ENCODE assay signal across 12 cellular contexts in the genomic region with DNA sequence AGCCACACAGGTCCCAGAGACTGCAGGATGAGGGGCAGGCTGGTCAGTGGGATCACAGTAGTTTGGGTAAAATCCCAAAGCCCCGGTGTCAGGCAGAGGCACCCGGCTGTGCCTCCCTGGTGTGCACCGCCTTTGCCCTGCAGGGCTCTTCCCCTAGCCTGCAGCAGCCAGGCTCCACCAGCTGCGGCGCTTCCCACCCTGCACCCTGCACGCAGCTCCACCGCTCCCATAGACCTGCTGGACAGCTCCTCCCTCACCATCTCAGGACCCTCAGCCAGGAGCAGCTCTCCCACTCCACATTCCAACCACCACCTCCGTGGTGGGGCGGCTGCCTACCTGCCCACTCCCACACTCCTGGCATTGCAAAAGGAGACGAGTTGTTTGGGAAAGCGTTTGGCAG.
DNase-seq lines count a peak whose midpoint lies in the region; ATAC-seq and TF ChIP-seq lines count a peak whose summit lies in the region.
"Had no signal": no experiment of that assay in that cellular context is flagged by ENCODE, and none has a peak within 500 bp of the region (broad histone marks: within the 10 kb centered on the region; RNA-seq: fewer than 3 reads in every experiment).

No MANE protein-coding gene starts in this region.

- peaks cover 11% of the 10 kb centered on the region for H3K4me1 ChIP-seq in DND-41 (ENCODE audit: insufficient read depth, low read length)

- H3K9me3 Mint-ChIP-seq in neural crest cell, result no peaks in the 10 kb centered on the region
- H3K9me3 Mint-ChIP-seq in activated T-helper 1 cell treated with anti-CD3 and anti-CD28 coated beads, Interleukin-12 subunit alpha, Interleukin-12 subunit beta, Interleukin-2, Interleukin-4 antibody, amounts not matched to agents 30 ng/mL and 10 ng/mL and 1 ng/mL, durations not matched to agents 14 hours and 24 hours and 36 hours, result no peaks in the 10 kb centered on the region
- H3K9me3 Mint-ChIP-seq: effector memory CD8-positive, alpha-beta T cell had no signal

- in situ Hi-C loops in KBM-7 (cut with MboI; ENCODE audit: low pct_unique_long_range_greater_than_20kb, low sequenced_read_pairs), result no loop called here

- no peaks in the 10 kb centered on the region for H3K36me3 ChIP-seq in DND-41 (ENCODE audit: insufficient read depth, low read length)

- no peak overlapping the region for H3K4me3 Mint-ChIP-seq in neural crest cell
- H3K4me3 Mint-ChIP-seq in activated T-helper 1 cell treated with anti-CD3 and anti-CD28 coated beads, Interleukin-12 subunit alpha, Interleukin-12 subunit beta, Interleukin-2, Interleukin-4 antibody, amounts not matched to agents 30 ng/mL and 10 ng/mL and 1 ng/mL, durations not matched to agents 14 hours and 24 hours and 36 hours, result no peak overlapping the region
- H3K4me3 Mint-ChIP-seq: effector memory CD8-positive, alpha-beta T cell had no signal

- no peaks in the 10 kb centered on the region for H3K27me3 ChIP-seq in DND-41 (ENCODE audit: insufficient read depth, low read length, poor library complexity)

- DNase-seq in DND-41 (peak; percentile 18), ecto neural progenitor cell (ENCODE audit: low spot score) (peak; percentile 43), neural crest cell (ENCODE audit: low read depth, low spot score) (no peak), KBM-7 (no peak)
- DNase-seq in activated T-helper 1 cell treated with anti-CD3 and anti-CD28 coated beads, Interleukin-12 subunit alpha, Interleukin-12 subunit beta, Interleukin-2, Interleukin-4 antibody, amounts not matched to agents 30 ng/mL and 10 ng/mL and 1 ng/mL, durations not matched to agents 14 hours and 24 hours and 36 hours (ENCODE audit: low spot score), result no peak
- DNase-seq: activated T-cell treated with anti-CD3 and anti-CD28 coated beads, Interleukin-2, amount 50 U/mL, for 1 hour; effector memory CD8-positive, alpha-beta T cell; stimulated activated CD4-positive, alpha-beta T cell treated with anti-CD3 and anti-CD28 coated beads, Interleukin-4, amount 100 ng/mL, for 24 hours had no signal

- peaks cover 1% of the 10 kb centered on the region for H3K9me3 ChIP-seq in DND-41 (ENCODE audit: insufficient read depth, low read length, severe bottlenecking)

- peak; percentile 49 for TF ChIP-seq CTCF in DND-41 (IDR thresholded peaks at IDR 0.05; ENCODE audit: borderline replicate concordance, extremely low read depth, low read length, poor library complexity, severe bottlenecking)
- TF ChIP-seq CTCF in neural crest cell (conservative IDR thresholded peaks at IDR 0.05), result no peak

- H3K36me3 Mint-ChIP-seq in neural crest cell (ENCODE audit: low read depth), result no peaks in the 10 kb centered on the region
- no peaks in the 10 kb centered on the region for H3K36me3 Mint-ChIP-seq in activated T-helper 1 cell treated with anti-CD3 and anti-CD28 coated beads, Interleukin-12 subunit alpha, Interleukin-12 subunit beta, Interleukin-2, Interleukin-4 antibody, amounts not matched to agents 30 ng/mL and 10 ng/mL and 1 ng/mL, durations not matched to agents 14 hours and 24 hours and 36 hours (ENCODE audit: low read depth)

- peaks cover 5% of the 10 kb centered on the region for H3K27me3 Mint-ChIP-seq in neural crest cell (ENCODE audit: low read depth)
- peaks cover 9% of the 10 kb centered on the region for H3K27me3 Mint-ChIP-seq in activated T-helper 1 cell treated with anti-CD3 and anti-CD28 coated beads, Interleukin-12 subunit alpha, Interleukin-12 subunit beta, Interleukin-2, Interleukin-4 antibody, amounts not matched to agents 30 ng/mL and 10 ng/mL and 1 ng/mL, durations not matched to agents 14 hours and 24 hours and 36 hours (ENCODE audit: insufficient read depth)

- H3K4me2 ChIP-seq in DND-41 (ENCODE audit: insufficient read depth, low read length), result no peak overlapping the region

- H3K4me1 Mint-ChIP-seq in neural crest cell, result peaks cover 6% of the 10 kb centered on the region
- H3K4me1 Mint-ChIP-seq in activated T-helper 1 cell treated with anti-CD3 and anti-CD28 coated beads, Interleukin-12 subunit alpha, Interleukin-12 subunit beta, Interleukin-2, Interleukin-4 antibody, amounts not matched to agents 30 ng/mL and 10 ng/mL and 1 ng/mL, durations not matched to agents 14 hours and 24 hours and 36 hours (ENCODE audit: low read depth), result no peaks in the 10 kb centered on the region

- ATAC-seq in DND-41 (ENCODE audit: insufficient read depth, low read depth), result peak; percentile 79
- ATAC-seq in HG02840 (IDR thresholded peaks at IDR 0.05; ENCODE audit: low FRiP score, unreplicated experiment), result no peak
- ATAC-seq in HG03571 (IDR thresholded peaks at IDR 0.05; ENCODE audit: unreplicated experiment), result no peak
- ATAC-seq: effector memory CD8-positive, alpha-beta T cell; GM12878 had no signal

- no peak for TF ChIP-seq EP300 in Ishikawa (IDR thresholded peaks at IDR 0.05; ENCODE audit: borderline replicate concordance)

- H3K4me3 ChIP-seq in DND-41 (ENCODE audit: low read depth in 1 of 2, low read length in 2 of 2), result no peak overlapping the region
- H3K4me3 ChIP-seq: GM12878 had no signal

- no peak overlapping the region for H2AFZ ChIP-seq in DND-41 (ENCODE audit: low read depth, low read length)

- peak; percentile 50 for TF ChIP-seq RAD21 in Ishikawa (IDR thresholded peaks at IDR 0.05; ENCODE audit: low read depth)

- H4K20me1 ChIP-seq in DND-41 (ENCODE audit: insufficient read depth, low read length), result no peaks in the 10 kb centered on the region

- no peaks in the 10 kb centered on the region for H3K79me2 ChIP-seq in DND-41 (ENCODE audit: insufficient read depth, low read length)

- intact Hi-C loops in activated T-helper 1 cell treated with anti-CD3 and anti-CD28 coated beads, Interleukin-12 subunit alpha, Interleukin-12 subunit beta, Interleukin-2, Interleukin-4 antibody, amounts not matched to agents 30 ng/mL and 10 ng/mL and 1 ng/mL, durations not matched to agents 14 hours and 24 hours and 36 hours (cut with micrococcal nuclease), result no loop called here

- peak overlapping the region; percentile 68 for H3K27ac Mint-ChIP-seq in neural crest cell (ENCODE audit: unreplicated experiment)
- no peak overlapping the region for H3K27ac Mint-ChIP-seq in activated T-helper 1 cell treated with anti-CD3 and anti-CD28 coated beads, Interleukin-12 subunit alpha, Interleukin-12 subunit beta, Interleukin-2, Interleukin-4 antibody, amounts not matched to agents 30 ng/mL and 10 ng/mL and 1 ng/mL, durations not matched to agents 14 hours and 24 hours and 36 hours
- H3K27ac Mint-ChIP-seq: effector memory CD8-positive, alpha-beta T cell had no signal

- no peak overlapping the region for H3K9ac ChIP-seq in DND-41 (ENCODE audit: low read depth, low read length)

- 0 out of 2 replicates have a peak overlapping the region, but pooled peaks have one; percentile 17 for H3K27ac ChIP-seq in DND-41 (ENCODE audit: low read length)

TF ChIP-seq in Ishikawa, 13 proteins besides CTCF, POLR2A, EP300 and RAD21:
- TF ChIP-seq EGR1 (IDR thresholded peaks at IDR 0.05), result no peak
- TF ChIP-seq, protein P1, sequence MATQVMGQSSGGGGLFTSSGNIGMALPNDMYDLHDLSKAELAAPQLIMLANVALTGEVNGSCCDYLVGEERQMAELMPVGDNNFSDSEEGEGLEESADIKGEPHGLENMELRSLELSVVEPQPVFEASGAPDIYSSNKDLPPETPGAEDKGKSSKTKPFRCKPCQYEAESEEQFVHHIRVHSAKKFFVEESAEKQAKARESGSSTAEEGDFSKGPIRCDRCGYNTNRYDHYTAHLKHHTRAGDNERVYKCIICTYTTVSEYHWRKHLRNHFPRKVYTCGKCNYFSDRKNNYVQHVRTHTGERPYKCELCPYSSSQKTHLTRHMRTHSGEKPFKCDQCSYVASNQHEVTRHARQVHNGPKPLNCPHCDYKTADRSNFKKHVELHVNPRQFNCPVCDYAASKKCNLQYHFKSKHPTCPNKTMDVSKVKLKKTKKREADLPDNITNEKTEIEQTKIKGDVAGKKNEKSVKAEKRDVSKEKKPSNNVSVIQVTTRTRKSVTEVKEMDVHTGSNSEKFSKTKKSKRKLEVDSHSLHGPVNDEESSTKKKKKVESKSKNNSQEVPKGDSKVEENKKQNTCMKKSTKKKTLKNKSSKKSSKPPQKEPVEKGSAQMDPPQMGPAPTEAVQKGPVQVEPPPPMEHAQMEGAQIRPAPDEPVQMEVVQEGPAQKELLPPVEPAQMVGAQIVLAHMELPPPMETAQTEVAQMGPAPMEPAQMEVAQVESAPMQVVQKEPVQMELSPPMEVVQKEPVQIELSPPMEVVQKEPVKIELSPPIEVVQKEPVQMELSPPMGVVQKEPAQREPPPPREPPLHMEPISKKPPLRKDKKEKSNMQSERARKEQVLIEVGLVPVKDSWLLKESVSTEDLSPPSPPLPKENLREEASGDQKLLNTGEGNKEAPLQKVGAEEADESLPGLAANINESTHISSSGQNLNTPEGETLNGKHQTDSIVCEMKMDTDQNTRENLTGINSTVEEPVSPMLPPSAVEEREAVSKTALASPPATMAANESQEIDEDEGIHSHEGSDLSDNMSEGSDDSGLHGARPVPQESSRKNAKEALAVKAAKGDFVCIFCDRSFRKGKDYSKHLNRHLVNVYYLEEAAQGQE (IDR thresholded peaks at IDR 0.05; ENCODE audit: low read depth), result peak; percentile 83
TF ChIP-seq in Ishikawa: peak in this region for 1.

Comparison
In these comparisons a context has a peak if more than half of its experiments do, and no peak if none do; other contexts are left out.
1. DNase-seq: peak in DND-41 (single experiment) and ecto neural progenitor cell (single experiment); none in neural crest cell (single experiment), activated T-helper 1 cell treated with anti-CD3 and anti-CD28 coated beads, Interleukin-12 subunit alpha, Interleukin-12 subunit beta, Interleukin-2, Interleukin-4 antibody, amounts not matched to agents 30 ng/mL and 10 ng/mL and 1 ng/mL, durations not matched to agents 14 hours and 24 hours and 36 hours (single experiment) and KBM-7 (single experiment).